In genomic region chr7:36092221-36092771, GRCh38 we compare ENCODE assay signal across 19 cellular contexts.
"Had no signal": no experiment of that assay in that cellular context is flagged by ENCODE, and none has a peak within 500 bp of the region (broad histone marks: within the 10 kb centered on the region; RNA-seq: fewer than 3 reads in every experiment).

No MANE protein-coding gene starts in this region.

- H3K27ac ChIP-seq: ascending aorta, breast epithelium, esophagus muscularis mucosa, skin epidermis, thoracic aorta had no signal

- H3K4me1 ChIP-seq: ascending aorta, breast epithelium had no signal

- ATAC-seq: activated CD8-positive, alpha-beta T cell treated with anti-CD3 and anti-CD28 coated beads, Interleukin-2, amount 10 ng/mL, durations not matched to agents 7 days and 5 days; stimulated activated effector memory CD8-positive, alpha-beta T cell treated with anti-CD3 and anti-CD28 coated beads, Interleukin-12 subunit alpha, Interleukin-12 subunit beta, amount 100 ng/mL, for 72 hours had no signal

- H3K9me3 ChIP-seq: ascending aorta, breast epithelium, esophagus muscularis mucosa, thoracic aorta had no signal

- H3K27me3 ChIP-seq: ascending aorta, breast epithelium, esophagus muscularis mucosa had no signal

- H3K4me3 ChIP-seq: ascending aorta, breast epithelium, esophagus muscularis mucosa, skin epidermis, thoracic aorta had no signal

- H3K36me3 ChIP-seq: ascending aorta, breast epithelium, esophagus muscularis mucosa, thoracic aorta had no signal

- DNase-seq: activated CD4-positive, alpha-beta T cell treated with anti-CD3 and anti-CD28 coated beads, Interleukin-2, amount 10 ng/mL, durations not matched to agents 24 days and 14 days; activated CD8-positive, alpha-beta T cell treated with anti-CD3 and anti-CD28 coated beads, Interleukin-2, amount 10 ng/mL, durations not matched to agents 7 days and 5 days; activated naive CD4-positive, alpha-beta T cell treated with Interleukin-2 at 50 U/mL for 16 hours; activated T-cell treated with anti-CD3 and anti-CD28 coated beads, Interleukin-2, amount 50 U/mL, for 24 hours; cerebellar nuclear complex; effector CD4-positive, alpha-beta T cell; mammary epithelial cell; midbrain; nephron progenitor cell; nucleus accumbens; stimulated activated CD4-positive, alpha-beta T cell treated with anti-CD3 and anti-CD28 coated beads, Interleukin-4, amount 100 ng/mL, for 24 hours; T-helper 1 cell; T-helper 9 cell had no signal
